11 cellular contexts compared by ENCODE assay signal in the genomic region with DNA sequence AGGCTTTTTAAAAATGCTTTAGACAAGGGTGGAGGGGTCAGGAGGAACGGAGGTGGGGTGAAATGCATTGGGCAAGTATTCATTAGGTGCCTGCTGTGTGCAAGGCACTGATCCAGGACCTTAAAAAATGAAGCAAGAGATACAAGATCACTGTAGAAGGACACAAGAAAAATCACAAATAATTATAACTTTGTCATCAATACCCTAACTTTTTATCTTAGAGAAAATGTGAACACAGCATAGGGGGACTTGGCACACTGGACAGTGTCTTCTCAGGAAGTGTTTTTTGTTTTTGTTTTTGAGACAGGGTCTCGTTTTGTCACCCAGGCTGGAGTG. TPM values are rescaled to one million over a fixed set of nuclear protein-coding genes. Genes with fewer than 3 reads are reported as not detected.
DNase-seq lines count a peak whose midpoint lies in the region; ATAC-seq, FAIRE-seq and TF ChIP-seq lines count a peak whose summit lies in the region.
"Had no signal": no experiment of that assay in that cellular context is flagged by ENCODE, and none has a peak within 500 bp of the region (broad histone marks: within the 10 kb centered on the region; RNA-seq: fewer than 3 reads in every experiment).

No MANE protein-coding gene starts in this region.

- H3K27ac Mint-ChIP-seq in activated B cell treated with CpG ODN at 0.5 μM for 24 hours (no peak overlapping the region), glutamatergic neuron (ENCODE audit: unreplicated experiment) (no peak overlapping the region)
- H3K27ac Mint-ChIP-seq: GM23338 had no signal

- no peak overlapping the region for H3K9ac ChIP-seq in HepG2 (ENCODE audit: insufficient read depth, low read depth, low read length)

- DNase-seq in HepG2 (ENCODE audit: low spot score) (no peak), right lobe of liver (no peak), activated B cell treated with CpG ODN at 0.5 μM for 24 hours (no peak), glutamatergic neuron (no peak), dedifferentiated amniotic fluid mesenchymal stem cell (ENCODE audit: extremely low spot score) (no peak), NCI-H1694 treated with DMSO at 0.1 percent for 48 hours (lab: John Stamatoyannopoulos, UW) (no peak), DMS153 (lab: John Stamatoyannopoulos, UW) (no peak)

- POLR2A ChIA-PET in HepG2 (lab: Yijun Ruan, JAX) (interaction anchor here (0.6 to 2.0 kb wide), 9 partner anchors 10 to 159 kb away, joined by 3 to 10 read pairs (median 5); a partner anchor contains a TSS), activated B cell treated with CpG ODN at 0.5 μM for 24 hours (lab: Charles Lee) (interaction anchor here (0.6 to 1.4 kb wide), 2 partner anchors 34 to 110 kb away, joined by 3 read pairs; no protein-coding TSS in a partner anchor)

- H3K36me3 ChIP-seq in HepG2 (replicated peaks in 1 of 2; ENCODE audit: control insufficient read depth in 1 of 2, insufficient read depth in 2 of 2, low read length in 2 of 2) (no peaks in the 10 kb centered on the region), right lobe of liver (no peaks in the 10 kb centered on the region)

- H3K27ac ChIP-seq in HepG2 (ENCODE audit: extremely low read length, insufficient read depth, low read length) (no peak overlapping the region), right lobe of liver (no peak overlapping the region)
- H3K27ac ChIP-seq: A549, C4-2B had no signal

- H3K4me3 ChIP-seq in HepG2 (replicated peaks in 1 of 3; ENCODE audit: insufficient read depth in 1 of 3, low read depth in 2 of 3, low read length in 3 of 3): no peak overlapping the region
- H3K4me3 ChIP-seq in right lobe of liver: no peak overlapping the region
- H3K4me3 ChIP-seq: A549, GM23338 had no signal

- no peak overlapping the region for H2AFZ ChIP-seq in HepG2 (ENCODE audit: low read length)
- H2AFZ ChIP-seq: GM23338 had no signal

- 0% methylated on average over 2 of the region's 2 CpGs for WGBS in HepG2 (ENCODE audit: low lambda C conversion rate)
- WGBS in right lobe of liver (ENCODE audit: insufficient coverage, low coverage, low lambda C conversion rate, missing lambda C conversion rate): 17% methylated on average over 2 of the region's 2 CpGs

- H3K79me2 ChIP-seq in HepG2 (ENCODE audit: insufficient read depth, low read length): peaks cover 5% of the 10 kb centered on the region

- TF ChIP-seq CTCF in HepG2 (CRISPR knock-in tag; IDR thresholded peaks at IDR 0.05) (no peak), right lobe of liver (IDR thresholded peaks at IDR 0.05) (no peak), activated B cell treated with CpG ODN at 0.5 μM for 24 hours (IDR thresholded peaks at IDR 0.05) (peak; percentile 37), glutamatergic neuron (IDR thresholded peaks at IDR 0.05; ENCODE audit: partially characterized antibody, unreplicated experiment) (peak; percentile 54)

- no peaks in the 10 kb centered on the region for H3K9me3 Mint-ChIP-seq in activated B cell treated with CpG ODN at 0.5 μM for 24 hours
- peaks cover 8% of the 10 kb centered on the region for H3K9me3 Mint-ChIP-seq in glutamatergic neuron (ENCODE audit: unreplicated experiment)

- no peaks in the 10 kb centered on the region for H3K36me3 Mint-ChIP-seq in activated B cell treated with CpG ODN at 0.5 μM for 24 hours (ENCODE audit: low read depth)
- no peaks in the 10 kb centered on the region for H3K36me3 Mint-ChIP-seq in glutamatergic neuron (ENCODE audit: unreplicated experiment)

- no peak for TF ChIP-seq EP300 in HepG2 (IDR thresholded peaks at IDR 0.05; ENCODE audit: low read depth in 2 of 2, low read length in 2 of 2)
- TF ChIP-seq EP300 in HepG2 (CRISPR knock-in tag; IDR thresholded peaks at IDR 0.05; ENCODE audit: borderline replicate concordance): no peak

- H3K4me1 ChIP-seq in HepG2 (ENCODE audit: insufficient read depth, low read length) (peaks cover 75% of the 10 kb centered on the region), right lobe of liver (no peaks in the 10 kb centered on the region)

- no peak overlapping the region for H3K4me3 Mint-ChIP-seq in activated B cell treated with CpG ODN at 0.5 μM for 24 hours
- no peak overlapping the region for H3K4me3 Mint-ChIP-seq in glutamatergic neuron (ENCODE audit: unreplicated experiment)
- H3K4me3 Mint-ChIP-seq: GM23338 had no signal

- H3K4me2 ChIP-seq in HepG2 (ENCODE audit: low read depth, low read length): no peak overlapping the region
- H3K4me2 ChIP-seq: A549, GM23338 had no signal

- no peaks in the 10 kb centered on the region for H3K9me3 ChIP-seq in HepG2 (ENCODE audit: low read length)
- H3K9me3 ChIP-seq in right lobe of liver: no peaks in the 10 kb centered on the region
- H3K9me3 ChIP-seq: A549 had no signal

- no TSS peak for BruUV-seq in HepG2 (replicated peaks; lab: Mats Ljungman, UMichigan)

- no peak for FAIRE-seq in HepG2 (lab: Jason Lieb, UNC)
- FAIRE-seq: A549 had no signal

- peaks cover 11% of the 10 kb centered on the region for H3K4me1 Mint-ChIP-seq in activated B cell treated with CpG ODN at 0.5 μM for 24 hours
- peaks cover 2% of the 10 kb centered on the region for H3K4me1 Mint-ChIP-seq in glutamatergic neuron (ENCODE audit: low read depth, unreplicated experiment)

- TF ChIP-seq RAD21 in HepG2 (CRISPR knock-in tag; IDR thresholded peaks at IDR 0.05): no peak

- peaks cover 4% of the 10 kb centered on the region; the same call in 1 of the 2 replicates for H4K20me1 ChIP-seq in HepG2 (ENCODE audit: insufficient read depth, low read length)

- CTCF ChIA-PET in HepG2 (lab: Yijun Ruan, JAX; ENCODE audit: low intra/inter-chr PET ratio, low total read pairs): interaction anchor here (1.2 to 7.0 kb wide), 11 partner anchors 47 to 224 kb away, joined by 3 to 73 read pairs (median 9); a partner anchor contains a TSS
- CTCF ChIA-PET in activated B cell treated with CpG ODN at 0.5 μM for 24 hours (lab: Charles Lee): interaction anchor here (0.6 to 5.4 kb wide), 17 partner anchors 9 to 485 kb away, joined by 3 to 83 read pairs (median 4); no protein-coding TSS in a partner anchor

- intact Hi-C loops in HepG2 (cut with micrococcal nuclease; ENCODE audit: unreplicated experiment) (loop anchor here (1.0 to 10.0 kb wide), 5 partner anchors 83 to 243 kb away; a partner anchor contains a TSS), right lobe of liver (cut with DNase I) (loop anchor here in 1 of 2 donors (5.0 to 10.0 kb wide), 2 partner anchors 83 to 175 kb away; no protein-coding TSS in a partner anchor), activated B cell treated with CpG ODN at 0.5 μM for 24 hours (cut with micrococcal nuclease) (loop anchor here (1.0 to 2.0 kb wide), 4 partner anchors 109 to 319 kb away; no protein-coding TSS in a partner anchor)

- H3K27me3 ChIP-seq in HepG2 (ENCODE audit: control insufficient read depth in 1 of 2, insufficient read depth in 2 of 2, low read length in 2 of 2) (peaks cover 7 to 28% of the 10 kb centered on the region in 2 experiments; a peak in 4 of 5 replicates), right lobe of liver (no peaks in the 10 kb centered on the region)

- peaks cover 58% of the 10 kb centered on the region for H3K27me3 Mint-ChIP-seq in activated B cell treated with CpG ODN at 0.5 μM for 24 hours
- H3K27me3 Mint-ChIP-seq in glutamatergic neuron (ENCODE audit: unreplicated experiment): peaks cover 29% of the 10 kb centered on the region

- ATAC-seq in HepG2 (no peak), right lobe of liver (no peak), activated B cell treated with CpG ODN at 0.5 μM for 24 hours (ENCODE audit: low read depth) (no peak), GM18861 (IDR thresholded peaks at IDR 0.05; ENCODE audit: unreplicated experiment) (no peak)

- TF ChIP-seq POLR2A in HepG2 (IDR thresholded peaks at IDR 0.05; ENCODE audit: insufficient read depth in 1 of 2, low read depth in 2 of 2, low read length in 2 of 2) (no peak), right lobe of liver (IDR thresholded peaks at IDR 0.05) (no peak)

- in situ Hi-C loops in HepG2 (cut with HindIII; ENCODE audit: extremely low pct_ligation_motif_present, low pct_unique_long_range_greater_than_20kb): loop anchor here (5.0 to 10.0 kb wide), 3 partner anchors 110 to 243 kb away; a partner anchor contains a TSS

RNA-seq across cellular contexts. Expression of a gene that starts 7.0 kb away (rescaled TPM):
- total RNA-seq in HepG2 (2016; rRNA removed; fragmentation: Illumina TruSeq; extraction: Trizol) (29.0 and 37.8 TPM in 2 replicates), right lobe of liver (1 to 10 TPM; 1.1 to 6.0 (median 3.0) TPM), activated B cell treated with CpG ODN at 0.5 μM for 24 hours (2.8 and 3.0 TPM in 2 replicates), glutamatergic neuron (ENCODE audit: unreplicated experiment) (2.0 TPM)
- total RNA-seq in HepG2 (2016; cell fraction: cytosol; rRNA removed; fragmentation: Illumina TruSeq; extraction: Trizol; ENCODE audit: low read depth): 20.7 and 21.2 TPM in 2 replicates
- 22.9 and 36.8 TPM in 2 replicates for total RNA-seq in HepG2 (2016; cell fraction: insoluble cytoplasmic fraction; rRNA removed; fragmentation: Illumina TruSeq; extraction: Trizol)
- 65.8 and 69.1 TPM in 2 replicates for total RNA-seq in HepG2 (2016; cell fraction: membrane; rRNA removed; fragmentation: Illumina TruSeq; extraction: Trizol)
- total RNA-seq in HepG2 (2016; cell fraction: nucleus; rRNA removed; fragmentation: Illumina TruSeq; extraction: Trizol): 17.6 and 17.8 TPM in 2 replicates
- 13.9 and 14.7 TPM in 2 replicates for polyA plus RNA-seq in HepG2 (2011; rRNA removed)
- 14.1 and 17.0 TPM in 2 replicates for polyA plus RNA-seq in HepG2 (2011; cell fraction: cytosol; rRNA removed)
- 10.9 and 12.1 TPM in 2 replicates for polyA plus RNA-seq in HepG2 (2011; cell fraction: nucleus; rRNA removed)
- polyA plus RNA-seq in HepG2 (2012): 17.9 and 19.9 TPM in 2 replicates
- 26.4 and 26.9 TPM in 2 replicates for polyA plus RNA-seq in HepG2 (2016; cell fraction: cytosol; fragmentation: Illumina TruSeq; extraction: Trizol; ENCODE audit: low read depth)
- polyA plus RNA-seq in HepG2 (2016; cell fraction: insoluble cytoplasmic fraction; fragmentation: Illumina TruSeq; extraction: Trizol; ENCODE audit: low read depth): 46.7 and 55.1 TPM in 2 replicates
- polyA plus RNA-seq in HepG2 (2016; cell fraction: membrane; fragmentation: Illumina TruSeq; extraction: Trizol; ENCODE audit: low read depth): 71.4 and 76.4 TPM in 2 replicates
- 43.8 and 45.7 TPM in 2 replicates for polyA plus RNA-seq in HepG2 (2016; cell fraction: nucleus; fragmentation: Illumina TruSeq; extraction: Trizol; ENCODE audit: insufficient read depth, low read depth)
- polyA minus RNA-seq in HepG2 (2011; rRNA and poly(A)+ RNA removed; ENCODE audit: low replicate concordance): 4.2 and 17.4 TPM in 2 replicates
- 14.9 and 17.2 TPM in 2 replicates for polyA minus RNA-seq in HepG2 (2011; cell fraction: cytosol; rRNA and poly(A)+ RNA removed)
- polyA minus RNA-seq in HepG2 (2011; cell fraction: nucleus; rRNA and poly(A)+ RNA removed): 5.9 and 6.3 TPM in 2 replicates

RNA-seq across cellular contexts. Expression of a gene that starts 37.3 kb away (rescaled TPM):
- 27.6 and 50.7 TPM in 2 replicates for total RNA-seq in HepG2 (2016; rRNA removed; fragmentation: Illumina TruSeq; extraction: Trizol)
- total RNA-seq in HepG2 (2016; cell fraction: cytosol; rRNA removed; fragmentation: Illumina TruSeq; extraction: Trizol; ENCODE audit: low read depth): 41.1 and 41.6 TPM in 2 replicates
- 23.9 and 54.9 TPM in 2 replicates for total RNA-seq in HepG2 (2016; cell fraction: insoluble cytoplasmic fraction; rRNA removed; fragmentation: Illumina TruSeq; extraction: Trizol)
- total RNA-seq in HepG2 (2016; cell fraction: membrane; rRNA removed; fragmentation: Illumina TruSeq; extraction: Trizol): 44.6 and 48.3 TPM in 2 replicates
- 51.1 and 58.3 TPM in 2 replicates for total RNA-seq in HepG2 (2016; cell fraction: nucleus; rRNA removed; fragmentation: Illumina TruSeq; extraction: Trizol)
- polyA plus RNA-seq in HepG2 (2011; rRNA removed): 69.5 TPM in 2 replicates
- 20.9 and 26.0 TPM in 2 replicates for polyA plus RNA-seq in HepG2 (2011; cell fraction: cytosol; rRNA removed)
- 261 and 305 TPM in 2 replicates for polyA plus RNA-seq in HepG2 (2011; cell fraction: nucleus; rRNA removed)
- polyA plus RNA-seq in HepG2 (2012): 56.0 and 70.4 TPM in 2 replicates
- polyA plus RNA-seq in HepG2 (2016; cell fraction: cytosol; fragmentation: Illumina TruSeq; extraction: Trizol; ENCODE audit: low read depth): 2.1 and 3.2 TPM in 2 replicates
- polyA plus RNA-seq in HepG2 (2016; cell fraction: insoluble cytoplasmic fraction; fragmentation: Illumina TruSeq; extraction: Trizol; ENCODE audit: low read depth): 25.3 and 28.2 TPM in 2 replicates
- 10.7 and 10.9 TPM in 2 replicates for polyA plus RNA-seq in HepG2 (2016; cell fraction: membrane; fragmentation: Illumina TruSeq; extraction: Trizol; ENCODE audit: low read depth)
- polyA plus RNA-seq in HepG2 (2016; cell fraction: nucleus; fragmentation: Illumina TruSeq; extraction: Trizol; ENCODE audit: insufficient read depth, low read depth): 142 and 147 TPM in 2 replicates
- 89.8 and 99.9 TPM in 2 replicates for polyA minus RNA-seq in HepG2 (2011; rRNA and poly(A)+ RNA removed; ENCODE audit: low replicate concordance)
- polyA minus RNA-seq in HepG2 (2011; cell fraction: cytosol; rRNA and poly(A)+ RNA removed): 29.2 and 32.2 TPM in 2 replicates
- polyA minus RNA-seq in HepG2 (2011; cell fraction: nucleus; rRNA and poly(A)+ RNA removed): 156 and 194 TPM in 2 replicates
- 10 to 100 TPM; 10.1 to 30.9 (median 25.6) TPM for total RNA-seq in right lobe of liver
- 166 and 192 TPM in 2 replicates for total RNA-seq in activated B cell treated with CpG ODN at 0.5 μM for 24 hours
- 59.8 TPM for total RNA-seq in glutamatergic neuron (ENCODE audit: unreplicated experiment)

Comparison
In these comparisons a context has a peak if more than half of its experiments do, and no peak if none do; other contexts are left out.
1. CTCF ChIP-seq: peak in activated B cell treated with CpG ODN at 0.5 μM for 24 hours (single experiment) and glutamatergic neuron (single experiment); none in HepG2 (single experiment) and right lobe of liver (0 of 4).